ENCODE assay signal across 26 cellular contexts in the genomic region with DNA sequence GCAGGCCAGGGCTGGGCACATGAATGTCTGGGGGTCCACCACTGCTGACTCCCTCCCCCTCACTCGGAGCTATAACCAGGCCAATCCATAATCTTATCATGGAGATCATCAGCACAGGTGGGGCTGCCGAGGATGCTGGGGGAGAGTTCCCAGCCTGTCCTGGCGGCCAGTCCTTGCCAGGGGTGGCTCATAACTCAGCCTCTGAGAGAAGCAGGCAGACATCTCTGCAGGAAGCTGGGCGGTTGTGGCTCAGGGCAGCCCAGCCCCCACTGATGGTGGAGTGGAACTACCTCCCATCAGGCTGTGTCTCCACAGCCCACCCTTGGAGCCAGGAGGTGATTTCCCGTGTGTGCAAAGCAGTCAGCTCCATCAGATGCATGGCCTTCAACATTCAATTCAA.
"Had no signal": no experiment of that assay in that cellular context is flagged by ENCODE, and none has a peak within 500 bp of the region (broad histone marks: within the 10 kb centered on the region; RNA-seq: fewer than 3 reads in every experiment).

No MANE protein-coding gene starts in this region.

- H3K9me3 ChIP-seq: esophagus squamous epithelium, gastroesophageal sphincter had no signal

- H3K36me3 ChIP-seq: brain microvascular endothelial cell, esophagus squamous epithelium, gastroesophageal sphincter had no signal

- ATAC-seq: activated CD4-positive, CD25-positive, alpha-beta regulatory T cell treated with anti-CD3 and anti-CD28 coated beads, Interleukin-2, amount 50 U/mL, for 24 hours; activated CD8-positive, alpha-beta T cell treated with anti-CD3 and anti-CD28 coated beads for 36 hours; activated T-cell treated with anti-CD3 and anti-CD28 coated beads, Interleukin-2, amount 50 U/mL, for 4 hours; activated T-helper 17 cell treated with anti-CD3 and anti-CD28 coated beads, Interleukin-2, amount 50 U/mL, for 72 hours; gastroesophageal sphincter; T-helper 17 cell had no signal

- H3K27ac ChIP-seq: brain microvascular endothelial cell, epithelial cell of prostate, esophagus squamous epithelium, gastroesophageal sphincter had no signal

- H3K4me3 ChIP-seq: esophagus squamous epithelium, gastroesophageal sphincter had no signal

- H3K27me3 ChIP-seq: brain microvascular endothelial cell had no signal

- DNase-seq: activated B cell treated with CpG ODN at 0.5 μM for 24 hours; activated CD4-positive, alpha-beta T cell treated with anti-CD3 and anti-CD28 coated beads for 48 hours; activated CD4-positive, alpha-beta T cell treated with anti-CD3 and anti-CD28 coated beads, Interleukin-2, amount 50 U/mL, for 1 hour; activated CD4-positive, alpha-beta T cell treated with anti-CD3 and anti-CD28 coated beads, Interleukin-2, amount 50 U/mL, for 48 hours; activated CD8-positive, alpha-beta memory T cell treated with anti-CD3 and anti-CD28 coated beads for 24 hours; activated CD8-positive, alpha-beta T cell treated with anti-CD3 and anti-CD28 coated beads for 36 hours; activated effector memory CD4-positive, alpha-beta T cell treated with Interleukin-2 at 50 U/mL for 16 hours; activated gamma-delta T cell treated with Interleukin-2 at 50 U/mL for 16 hours; activated naive CD4-positive, alpha-beta T cell treated with anti-CD3 and anti-CD28 coated beads, Interleukin-2, amount 50 U/mL, for 16 hours; activated naive CD4-positive, alpha-beta T cell treated with Interleukin-2 at 50 U/mL for 16 hours; activated T-cell treated with anti-CD3 and anti-CD28 coated beads, Interleukin-2, amount 50 U/mL, for 4 hours; amniotic stem cell; anterior cingulate cortex; brain microvascular endothelial cell; caudate nucleus; cortex of kidney; effector CD8-positive, alpha-beta T cell; esophagus squamous epithelium; foreskin melanocyte; T-helper 17 cell; T1000; WERI-Rb-1 had no signal
